In the genomic region with DNA sequence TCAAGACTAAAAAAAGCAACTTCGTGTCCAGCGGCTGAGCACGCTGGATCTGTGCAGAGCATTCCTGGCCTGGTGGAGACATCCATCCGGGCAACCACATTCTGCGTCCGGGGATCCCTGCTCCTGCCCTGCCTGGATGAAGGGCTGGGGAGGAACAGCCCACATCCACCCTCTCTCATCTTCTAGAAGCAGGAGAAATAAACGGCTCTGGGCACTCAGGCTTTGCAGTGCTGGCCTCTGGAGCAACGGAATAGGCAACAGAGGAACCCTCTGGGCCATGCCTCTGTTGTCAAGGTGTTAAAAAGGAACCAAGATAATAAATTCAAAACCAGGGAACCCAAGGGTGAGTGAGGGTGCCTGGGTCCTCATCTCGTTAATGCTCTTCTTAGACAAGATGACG, we compare ENCODE assay signal across 22 cellular contexts.
A peak's percentile ranks its signal among the peaks of the same experiment; 100 is the strongest.
DNase-seq lines count a peak whose midpoint lies in the region; ATAC-seq, FAIRE-seq and TF ChIP-seq lines count a peak whose summit lies in the region.
"Had no signal": no experiment of that assay in that cellular context is flagged by ENCODE, and none has a peak within 500 bp of the region (broad histone marks: within the 10 kb centered on the region; RNA-seq: fewer than 3 reads in every experiment).

No MANE protein-coding gene starts in this region.

- intact Hi-C loops in left cardiac atrium (cut with DNase I): no loop called here

- no peak overlapping the region for H2AFZ ChIP-seq in neural progenitor cell (replicated peaks)
- H2AFZ ChIP-seq: GM23248 had no signal

- H3K27ac Mint-ChIP-seq in neural progenitor cell: peak overlapping the region; percentile 9
- H3K27ac Mint-ChIP-seq: B cell; CD8-positive, alpha-beta T cell; HFFc6; IgD-negative memory B cell had no signal

- no peaks in the 10 kb centered on the region for H3K36me3 ChIP-seq in right atrium auricular region
- no peaks in the 10 kb centered on the region for H3K36me3 ChIP-seq in neural progenitor cell
- H3K36me3 ChIP-seq: BLaER1 treated with 17β-estradiol and CSF1 and Interleukin-3, amounts not matched to agents 10 nM and 100 nM had no signal

- H3K4me3 ChIP-seq in right atrium auricular region (no peak overlapping the region), neural progenitor cell (no peak overlapping the region)
- H3K4me3 ChIP-seq: BLaER1 treated with 17β-estradiol and CSF1 and Interleukin-3, amounts not matched to agents 10 nM and 100 nM; GM12878; GM23248 had no signal

- peaks cover 2% of the 10 kb centered on the region for H3K9me3 Mint-ChIP-seq in neural progenitor cell
- H3K9me3 Mint-ChIP-seq: CD8-positive, alpha-beta T cell; IgD-negative memory B cell had no signal

- TF ChIP-seq CTCF in right atrium auricular region (IDR thresholded peaks at IDR 0.05) (no peak), neural progenitor cell (IDR thresholded peaks at IDR 0.05) (no peak)

- no peak overlapping the region for H3K4me3 Mint-ChIP-seq in neural progenitor cell
- H3K4me3 Mint-ChIP-seq: B cell; CD8-positive, alpha-beta T cell; HFFc6 had no signal

- no peaks in the 10 kb centered on the region for H3K9me3 ChIP-seq in right atrium auricular region
- no peaks in the 10 kb centered on the region for H3K9me3 ChIP-seq in neural progenitor cell (ENCODE audit: low read depth)
- H3K9me3 ChIP-seq: BLaER1 treated with 17β-estradiol and CSF1 and Interleukin-3, amounts not matched to agents 10 nM and 100 nM had no signal

- no peak overlapping the region for H3K9ac ChIP-seq in neural progenitor cell
- H3K9ac ChIP-seq: BLaER1 treated with 17β-estradiol and CSF1 and Interleukin-3, amounts not matched to agents 10 nM and 100 nM; GM23248 had no signal

- H3K4me1 Mint-ChIP-seq in neural progenitor cell: peaks cover 18% of the 10 kb centered on the region

- no peaks in the 10 kb centered on the region for H3F3A ChIP-seq in neural progenitor cell (ENCODE audit: low read depth)

- DNase-seq in right atrium auricular region (ENCODE audit: low spot score) (peak; percentile 52), left cardiac atrium (no peak), caudate nucleus (lab: John Stamatoyannopoulos, UW) (peak in 2 of 61 donors; percentile 19 to 29), neural progenitor cell (ENCODE audit: low spot score) (no peak), islet precursor cell (no peak), frontal cortex (ENCODE audit: low spot score in 2 of 2) (no peak)
- DNase-seq: 8988T; Calu3; CD8-positive, alpha-beta T cell; DND-41; EL; GM23248; HFFc6 had no signal

- no peaks in the 10 kb centered on the region for H3K4me1 ChIP-seq in right atrium auricular region
- peaks cover 10% of the 10 kb centered on the region for H3K4me1 ChIP-seq in neural progenitor cell

- H3K4me2 ChIP-seq in neural progenitor cell: no peak overlapping the region
- H3K4me2 ChIP-seq: BLaER1 treated with 17β-estradiol and CSF1 and Interleukin-3, amounts not matched to agents 10 nM and 100 nM had no signal

- H4K20me1 ChIP-seq in neural progenitor cell (ENCODE audit: low read depth): no peaks in the 10 kb centered on the region

- no peaks in the 10 kb centered on the region for H3K27me3 ChIP-seq in right atrium auricular region
- no peaks in the 10 kb centered on the region for H3K27me3 ChIP-seq in neural progenitor cell

- H3K27me3 Mint-ChIP-seq in neural progenitor cell (ENCODE audit: insufficient read depth, low read depth): no peaks in the 10 kb centered on the region

- no peaks in the 10 kb centered on the region for H3K79me2 ChIP-seq in neural progenitor cell (ENCODE audit: low read depth)

- H3K27ac ChIP-seq in right atrium auricular region: no peak overlapping the region
- H3K27ac ChIP-seq in caudate nucleus (ENCODE audit: low read depth, low read length): peak overlapping the region; percentile 8
- H3K27ac ChIP-seq in neural progenitor cell: no peak overlapping the region
- H3K27ac ChIP-seq: BLaER1 treated with 17β-estradiol and CSF1 and Interleukin-3, amounts not matched to agents 10 nM and 100 nM; GM23248 had no signal

- no peak for ATAC-seq in left cardiac atrium
- ATAC-seq in HG03280 (IDR thresholded peaks at IDR 0.05; ENCODE audit: unreplicated experiment): no peak
- ATAC-seq: CD8-positive, alpha-beta T cell; GM12878; HCT116; HepG2 had no signal

- no peaks in the 10 kb centered on the region for H3K36me3 Mint-ChIP-seq in neural progenitor cell
- H3K36me3 Mint-ChIP-seq: CD8-positive, alpha-beta T cell; IgD-negative memory B cell had no signal

- FAIRE-seq in frontal cortex (lab: Jason Lieb, UNC): no peak
- FAIRE-seq: GM12878, GM19239, H54, HepG2 had no signal
